25 cellular contexts compared by ENCODE assay signal in the genomic region with DNA sequence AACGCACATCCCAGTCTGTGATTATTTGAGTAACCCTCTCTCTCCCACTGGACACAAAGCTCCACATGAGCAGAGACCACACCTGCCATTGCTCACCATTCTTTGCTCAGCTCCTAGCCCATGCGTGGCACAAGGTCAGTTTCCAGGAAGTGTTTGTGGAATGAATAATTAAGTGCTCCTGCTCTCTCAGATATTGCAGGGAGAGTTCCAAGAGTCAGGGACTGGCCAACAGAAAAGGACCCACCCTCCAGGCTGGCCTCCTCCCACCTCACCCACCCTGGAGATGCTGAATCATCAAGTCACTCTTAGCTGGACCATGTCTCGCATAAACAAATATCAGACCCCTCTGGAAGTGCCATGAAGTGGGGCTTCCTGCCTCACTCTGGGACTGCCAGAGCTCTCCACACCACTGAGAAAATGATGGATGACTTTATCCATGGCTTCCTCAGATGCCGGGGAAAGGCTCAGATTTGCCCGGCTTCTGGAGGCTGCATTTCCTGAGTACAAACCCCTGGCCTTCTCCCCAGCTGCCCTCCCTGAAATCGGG.
A peak's percentile ranks its signal among the peaks of the same experiment; 100 is the strongest.
DNase-seq lines count a peak whose midpoint lies in the region; ATAC-seq and TF ChIP-seq lines count a peak whose summit lies in the region.
"Had no signal": no experiment of that assay in that cellular context is flagged by ENCODE, and none has a peak within 500 bp of the region (broad histone marks: within the 10 kb centered on the region; RNA-seq: fewer than 3 reads in every experiment).

No MANE protein-coding gene starts in this region.

- DNase-seq in activated CD8-positive, alpha-beta T cell treated with anti-CD3 and anti-CD28 coated beads, Interleukin-2, amount 10 ng/mL, durations not matched to agents 7 days and 5 days: peak; percentile 10
- no peak for DNase-seq in activated CD8-positive, alpha-beta T cell treated with anti-CD3 and anti-CD28 coated beads for 36 hours
- DNase-seq in ecto neural progenitor cell (ENCODE audit: low spot score) (peak; percentile 25), mesenchymal stem cell (peak; percentile 49), type B pancreatic cell (ENCODE audit: extremely low spot score, unreplicated experiment) (peak; percentile 34), COLO829 (ENCODE audit: low spot score) (no peak)
- DNase-seq: activated CD4-positive, alpha-beta T cell treated with anti-CD3 and anti-CD28 coated beads for 36 hours; activated gamma-delta T cell; activated T-cell treated with anti-CD3 and anti-CD28 coated beads, Interleukin-2, amount 50 U/mL, for 1 hour; effector CD4-positive, alpha-beta T cell; naive thymus-derived CD4-positive, alpha-beta T cell; NCI-H1105 treated with DMSO at 0.1 percent for 48 hours; NCI-H2029 treated with DMSO at 0.1 percent for 48 hours; NCI-H2227 treated with DMSO at 0.1 percent for 48 hours; NCI-H526 treated with DMSO at 0.1 percent for 48 hours; Right ventricle myocardium superior; stimulated activated naive CD4-positive, alpha-beta T cell; testis had no signal

- H2BK120ac ChIP-seq in mesenchymal stem cell (ENCODE audit: low read depth, low read length): no peak overlapping the region

- no peaks in the 10 kb centered on the region for H3K36me3 Mint-ChIP-seq in activated CD8-positive, alpha-beta T cell treated with anti-CD3 and anti-CD28 coated beads, Interleukin-2, amount 10 ng/mL, durations not matched to agents 7 days and 5 days (ENCODE audit: low read depth)
- peaks cover 5% of the 10 kb centered on the region for H3K36me3 Mint-ChIP-seq in activated CD8-positive, alpha-beta T cell treated with anti-CD3 and anti-CD28 coated beads for 36 hours (ENCODE audit: low read depth)
- H3K36me3 Mint-ChIP-seq in type B pancreatic cell: no peaks in the 10 kb centered on the region
- H3K36me3 Mint-ChIP-seq: mesothelial cell of epicardium had no signal

- H3K23ac ChIP-seq in mesenchymal stem cell (ENCODE audit: low read length in 2 of 2): no peak overlapping the region

- H3K79me1 ChIP-seq in mesenchymal stem cell (replicated peaks; ENCODE audit: low read length, poor library complexity, severe bottlenecking): no peaks in the 10 kb centered on the region

- peak overlapping the region; percentile 67 for H4K8ac ChIP-seq in mesenchymal stem cell (ENCODE audit: low read length)

- H3K18ac ChIP-seq in mesenchymal stem cell (ENCODE audit: low read depth in 1 of 2, low read length in 2 of 2): no peak overlapping the region

- H2BK5ac ChIP-seq in mesenchymal stem cell (ENCODE audit: low read depth, low read length, poor library complexity, severe bottlenecking): no peak overlapping the region

- H3K27me3 Mint-ChIP-seq in activated CD8-positive, alpha-beta T cell treated with anti-CD3 and anti-CD28 coated beads, Interleukin-2, amount 10 ng/mL, durations not matched to agents 7 days and 5 days (ENCODE audit: low read depth): peaks cover 1% of the 10 kb centered on the region
- no peaks in the 10 kb centered on the region for H3K27me3 Mint-ChIP-seq in activated CD8-positive, alpha-beta T cell treated with anti-CD3 and anti-CD28 coated beads for 36 hours
- H3K27me3 Mint-ChIP-seq in type B pancreatic cell: peaks cover 6% of the 10 kb centered on the region
- H3K27me3 Mint-ChIP-seq: naive thymus-derived CD4-positive, alpha-beta T cell had no signal

- no peak overlapping the region for H3K9ac ChIP-seq in mesenchymal stem cell (ENCODE audit: low read length)

- H2BK15ac ChIP-seq in mesenchymal stem cell (ENCODE audit: low read depth, poor library complexity, severe bottlenecking): no peak overlapping the region

- no peak overlapping the region for H3K4ac ChIP-seq in mesenchymal stem cell (ENCODE audit: low read depth in 1 of 2, low read length in 2 of 2)

- peaks cover 2% of the 10 kb centered on the region for H3K4me1 ChIP-seq in mesenchymal stem cell (ENCODE audit: control insufficient read depth, insufficient read depth, low read depth, low read length)

- 11% methylated on average over 5 of the region's 6 CpGs for WGBS in mesenchymal stem cell

- H3K27ac ChIP-seq in mesenchymal stem cell (ENCODE audit: low read length, poor library complexity, severe bottlenecking): no peak overlapping the region
- H3K27ac ChIP-seq: 22Rv1, testis, vagina had no signal

- H3K27ac Mint-ChIP-seq in activated CD8-positive, alpha-beta T cell treated with anti-CD3 and anti-CD28 coated beads, Interleukin-2, amount 10 ng/mL, durations not matched to agents 7 days and 5 days: no peak overlapping the region
- no peak overlapping the region for H3K27ac Mint-ChIP-seq in activated CD8-positive, alpha-beta T cell treated with anti-CD3 and anti-CD28 coated beads for 36 hours
- no peak overlapping the region for H3K27ac Mint-ChIP-seq in type B pancreatic cell
- H3K27ac Mint-ChIP-seq: mesothelial cell of epicardium; naive thymus-derived CD4-positive, alpha-beta T cell; T-helper 2 cell treated with Interferon-gamma antibody and Interleukin-4, amounts not matched to agents 5 μg/mL and 100 μg/mL, for 36 hours had no signal

- no peak overlapping the region for H3K4me3 ChIP-seq in mesenchymal stem cell (ENCODE audit: insufficient read depth in 1 of 2, low read depth in 1 of 2, low read length in 2 of 2)
- H3K4me3 ChIP-seq: testis, vagina had no signal

- no peak overlapping the region for H2AK5ac ChIP-seq in mesenchymal stem cell (ENCODE audit: low read length, severe bottlenecking)

- no peaks in the 10 kb centered on the region for H3K36me3 ChIP-seq in mesenchymal stem cell (ENCODE audit: control insufficient read depth in 1 of 2, insufficient read depth in 2 of 2, low read depth in 1 of 2, low read length in 2 of 2)
- H3K36me3 ChIP-seq: vagina had no signal

- H2BK12ac ChIP-seq in mesenchymal stem cell (ENCODE audit: low read length in 2 of 2): no peak overlapping the region

- no peak overlapping the region for H2AFZ ChIP-seq in mesenchymal stem cell (ENCODE audit: low read depth, low read length)

- H3K9me3 ChIP-seq in mesenchymal stem cell (ENCODE audit: control insufficient read depth, low read length): no peaks in the 10 kb centered on the region
- H3K9me3 ChIP-seq: testis, vagina had no signal

- no peak for ATAC-seq in activated CD8-positive, alpha-beta T cell treated with anti-CD3 and anti-CD28 coated beads, Interleukin-2, amount 10 ng/mL, durations not matched to agents 7 days and 5 days
- ATAC-seq in activated CD8-positive, alpha-beta T cell treated with anti-CD3 and anti-CD28 coated beads for 36 hours: no peak
- ATAC-seq in GM21825 (IDR thresholded peaks at IDR 0.05; ENCODE audit: unreplicated experiment) (no peak), GM21515 (IDR thresholded peaks at IDR 0.05; ENCODE audit: unreplicated experiment) (no peak)
- ATAC-seq: activated CD4-positive, alpha-beta T cell treated with anti-CD3 and anti-CD28 coated beads for 36 hours; left lobe of liver; naive thymus-derived CD4-positive, alpha-beta T cell had no signal

- intact Hi-C loops in activated CD8-positive, alpha-beta T cell treated with anti-CD3 and anti-CD28 coated beads for 36 hours (cut with micrococcal nuclease): no loop called here

- peaks cover 0 to 13% of the 10 kb centered on the region in 2 experiments for H3K27me3 ChIP-seq in mesenchymal stem cell (ENCODE audit: control insufficient read depth in 1 of 2, insufficient read depth in 1 of 2, low read length in 2 of 2)
- H3K27me3 ChIP-seq: testis, vagina had no signal

- no peak overlapping the region for H3K4me3 Mint-ChIP-seq in activated CD8-positive, alpha-beta T cell treated with anti-CD3 and anti-CD28 coated beads, Interleukin-2, amount 10 ng/mL, durations not matched to agents 7 days and 5 days
- H3K4me3 Mint-ChIP-seq in activated CD8-positive, alpha-beta T cell treated with anti-CD3 and anti-CD28 coated beads for 36 hours: no peak overlapping the region
- no peak overlapping the region for H3K4me3 Mint-ChIP-seq in type B pancreatic cell
- H3K4me3 Mint-ChIP-seq: activated CD4-positive, alpha-beta T cell treated with anti-CD3 and anti-CD28 coated beads for 36 hours; mesothelial cell of epicardium; naive thymus-derived CD4-positive, alpha-beta T cell; T-helper 2 cell treated with Interferon-gamma antibody and Interleukin-4, amounts not matched to agents 5 μg/mL and 100 μg/mL, for 36 hours had no signal

- no peak overlapping the region for H3K14ac ChIP-seq in mesenchymal stem cell (ENCODE audit: low read length in 2 of 2)

- TF ChIP-seq CTCF in activated CD8-positive, alpha-beta T cell treated with anti-CD3 and anti-CD28 coated beads for 36 hours (IDR thresholded peaks at IDR 0.05): no peak
- TF ChIP-seq CTCF in type B pancreatic cell (conservative IDR thresholded peaks at IDR 0.05): no peak

- POLR2A ChIA-PET in activated CD8-positive, alpha-beta T cell treated with anti-CD3 and anti-CD28 coated beads, Interleukin-2, amount 10 ng/mL, durations not matched to agents 7 days and 5 days (lab: Charles Lee): no interaction called here
- POLR2A ChIA-PET in activated CD8-positive, alpha-beta T cell treated with anti-CD3 and anti-CD28 coated beads for 36 hours (lab: Charles Lee): no interaction called here

- H3K4me2 ChIP-seq in mesenchymal stem cell (ENCODE audit: low read length, poor library complexity, severe bottlenecking): no peak overlapping the region

- CTCF ChIA-PET in activated CD8-positive, alpha-beta T cell treated with anti-CD3 and anti-CD28 coated beads, Interleukin-2, amount 10 ng/mL, durations not matched to agents 7 days and 5 days (lab: Charles Lee): no interaction called here
- CTCF ChIA-PET in activated CD8-positive, alpha-beta T cell treated with anti-CD3 and anti-CD28 coated beads for 36 hours (lab: Charles Lee): interaction anchor here (1.4 kb wide), 2 partner anchors 9 to 34 kb away, joined by 3 to 4 read pairs; no protein-coding TSS in a partner anchor

- no peak overlapping the region for H4K91ac ChIP-seq in mesenchymal stem cell (ENCODE audit: low read length)

- no peaks in the 10 kb centered on the region for H3K9me3 Mint-ChIP-seq in activated CD8-positive, alpha-beta T cell treated with anti-CD3 and anti-CD28 coated beads, Interleukin-2, amount 10 ng/mL, durations not matched to agents 7 days and 5 days (ENCODE audit: insufficient read depth)
- no peaks in the 10 kb centered on the region for H3K9me3 Mint-ChIP-seq in activated CD8-positive, alpha-beta T cell treated with anti-CD3 and anti-CD28 coated beads for 36 hours
- H3K9me3 Mint-ChIP-seq in type B pancreatic cell: no peaks in the 10 kb centered on the region
- H3K9me3 Mint-ChIP-seq: naive thymus-derived CD4-positive, alpha-beta T cell; T-helper 2 cell treated with Interferon-gamma antibody and Interleukin-4, amounts not matched to agents 5 μg/mL and 100 μg/mL, for 36 hours had no signal

- H3K4me1 Mint-ChIP-seq in activated CD8-positive, alpha-beta T cell treated with anti-CD3 and anti-CD28 coated beads, Interleukin-2, amount 10 ng/mL, durations not matched to agents 7 days and 5 days (ENCODE audit: low read depth): no peaks in the 10 kb centered on the region
- peaks cover 4% of the 10 kb centered on the region for H3K4me1 Mint-ChIP-seq in activated CD8-positive, alpha-beta T cell treated with anti-CD3 and anti-CD28 coated beads for 36 hours (ENCODE audit: low read depth)
- H3K4me1 Mint-ChIP-seq in type B pancreatic cell (ENCODE audit: unreplicated experiment): peaks cover 22% of the 10 kb centered on the region
- H3K4me1 Mint-ChIP-seq: activated CD4-positive, alpha-beta T cell treated with anti-CD3 and anti-CD28 coated beads for 36 hours had no signal

Comparison
In these comparisons a context has a peak if more than half of its experiments do, and no peak if none do; other contexts are left out.
1. DNase-seq: peak in activated CD8-positive, alpha-beta T cell treated with anti-CD3 and anti-CD28 coated beads, Interleukin-2, amount 10 ng/mL, durations not matched to agents 7 days and 5 days (single experiment), ecto neural progenitor cell (single experiment), mesenchymal stem cell (single experiment) and type B pancreatic cell (single experiment); none in activated CD8-positive, alpha-beta T cell treated with anti-CD3 and anti-CD28 coated beads for 36 hours (single experiment) and COLO829 (single experiment).